Comparison of ENCODE assay signal across 25 cellular contexts in genomic region chr3:195823286-195823685, GRCh38. TPM values are rescaled to one million over a fixed set of nuclear protein-coding genes. Genes with fewer than 3 reads are reported as not detected.
DNase-seq lines count a peak whose midpoint lies in the region; ATAC-seq and TF ChIP-seq lines count a peak whose summit lies in the region.
"Had no signal": no experiment of that assay in that cellular context is flagged by ENCODE, and none has a peak within 500 bp of the region (broad histone marks: within the 10 kb centered on the region; RNA-seq: fewer than 3 reads in every experiment).

No MANE protein-coding gene starts in this region.

- H4K20me1 ChIP-seq in mammary epithelial cell (ENCODE audit: insufficient read depth, low read length), result no peaks in the 10 kb centered on the region

- 44% methylated on average over 9 of the region's 10 CpGs for WGBS in mammary epithelial cell (ENCODE audit: low coverage, missing lambda C conversion rate)

- H3K27ac ChIP-seq in mammary epithelial cell (ENCODE audit: insufficient read depth, low read depth, low read length), result no peak overlapping the region
- H3K27ac ChIP-seq: coronary artery had no signal

- peak; percentile 56 for DNase-seq in MCF 10A (ENCODE audit: unreplicated experiment)
- DNase-seq in mammary epithelial cell, result no peak
- peak; percentile 44 for DNase-seq in astrocyte of the hippocampus (ENCODE audit: low read depth, low spot score)
- peak in 2 of 3 donors; percentile 64 to 70 for DNase-seq in mucosa of descending colon
- DNase-seq in NAMALWA (ENCODE audit: low spot score), result no peak
- no peak for DNase-seq in putamen (ENCODE audit: low spot score)
- DNase-seq: activated CD4-positive, alpha-beta T cell treated with anti-CD3 and anti-CD28 coated beads, Interleukin-2, amount 10 ng/mL, durations not matched to agents 7 days and 5 days; AML-193; CD8-positive, alpha-beta memory T cell; Karpas-422; naive thymus-derived CD4-positive, alpha-beta T cell; NCI-H1092; NCI-H187 treated with DMSO at 0.1 percent for 48 hours; NCI-H446; SHP77 treated with DMSO at 0.1 percent for 48 hours; stimulated activated naive CD8-positive, alpha-beta T cell treated with anti-CD3 and anti-CD28 coated beads, Interleukin-15, Interleukin-2, amounts not matched to agents 100 U/mL and 50 U/mL, for 24 hours; T-helper 9 cell had no signal

- dilution Hi-C loops in mammary epithelial cell (cut with HindIII; ENCODE audit: low sequenced_read_pairs), result no loop called here

- H2AFZ ChIP-seq in mammary epithelial cell (ENCODE audit: low read depth, low read length), result no peak overlapping the region

- CTCF ChIA-PET in MCF 10A (lab: Yijun Ruan, JAX) (no interaction called here), mammary epithelial cell (lab: Charles Lee; ENCODE audit: low non-redundant PET) (no interaction called here)

- no TSS peak for BruUV-seq in MCF 10A (replicated peaks; lab: Mats Ljungman, UMichigan)
- BruUV-seq in mammary epithelial cell (replicated peaks; lab: Mats Ljungman, UMichigan), result no TSS peak

- in situ Hi-C loops in mammary epithelial cell (cut with MboI; ENCODE audit: low sequenced_read_pairs in 2 of 2), result no loop called here

- intact Hi-C loops in MCF 10A (cut with micrococcal nuclease) (no loop called here), mammary epithelial cell (cut with micrococcal nuclease) (no loop called here), mucosa of descending colon (cut with DNase I, micrococcal nuclease) (no loop called here)

- ATAC-seq in mucosa of descending colon (peak; percentile 74), GM19395 (IDR thresholded peaks at IDR 0.05; ENCODE audit: unreplicated experiment) (no peak), HG03196 (IDR thresholded peaks at IDR 0.05; ENCODE audit: unreplicated experiment) (no peak)
- ATAC-seq: GM12878; naive thymus-derived CD4-positive, alpha-beta T cell; stimulated activated naive CD8-positive, alpha-beta T cell treated with anti-CD3 and anti-CD28 coated beads, Interleukin-15, Interleukin-2, amounts not matched to agents 100 U/mL and 50 U/mL, for 24 hours had no signal

- no peak overlapping the region for H3K4me2 ChIP-seq in mammary epithelial cell (ENCODE audit: insufficient read depth, low read depth, low read length)

- no peaks in the 10 kb centered on the region for H3K79me2 ChIP-seq in mammary epithelial cell (ENCODE audit: insufficient read depth, low read length)

- POLR2A ChIA-PET in MCF 10A (lab: Yijun Ruan, JAX), result no interaction called here

- H3K4me3 ChIP-seq in mammary epithelial cell (replicated peaks in 1 of 3; ENCODE audit: insufficient read depth in 1 of 3, low read depth in 2 of 3, low read length in 3 of 3), result no peak overlapping the region
- no peak overlapping the region for H3K4me3 ChIP-seq in mucosa of descending colon
- H3K4me3 ChIP-seq: coronary artery, GM12878 had no signal

- TF ChIP-seq CTCF in MCF 10A (IDR thresholded peaks at IDR 0.05; ENCODE audit: unreplicated experiment), result no peak
- TF ChIP-seq CTCF in mammary epithelial cell (conservative IDR thresholded peaks at IDR 0.05 in 1 of 2, IDR thresholded peaks at IDR 0.05 in 1 of 2; ENCODE audit: extremely low read depth in 1 of 2, insufficient read depth in 1 of 2, low read depth in 1 of 2, low read length in 2 of 2), result no peak
- no peak for TF ChIP-seq CTCF in mucosa of descending colon (IDR thresholded peaks at IDR 0.05)

- H3K9me3 ChIP-seq in mammary epithelial cell (replicated peaks; ENCODE audit: insufficient read depth, low read length) (no peaks in the 10 kb centered on the region), mucosa of descending colon (no peaks in the 10 kb centered on the region)

- no peaks in the 10 kb centered on the region for H3K9me3 Mint-ChIP-seq in MCF 10A (ENCODE audit: unreplicated experiment)
- H3K9me3 Mint-ChIP-seq: activated CD4-positive, alpha-beta T cell treated with anti-CD3 and anti-CD28 coated beads, Interleukin-2, amount 10 ng/mL, durations not matched to agents 7 days and 5 days; activated naive CD4-positive, alpha-beta T cell treated with anti-CD3 and anti-CD28 coated beads, Interleukin-2, amount 50 U/mL, for 24 hours; CD8-positive, alpha-beta memory T cell; naive thymus-derived CD4-positive, alpha-beta T cell had no signal

- H3K4me3 Mint-ChIP-seq in MCF 10A (ENCODE audit: unreplicated experiment), result no peak overlapping the region
- H3K4me3 Mint-ChIP-seq: activated CD4-positive, alpha-beta T cell treated with anti-CD3 and anti-CD28 coated beads, Interleukin-2, amount 10 ng/mL, durations not matched to agents 7 days and 5 days; activated naive CD4-positive, alpha-beta T cell treated with anti-CD3 and anti-CD28 coated beads, Interleukin-2, amount 50 U/mL, for 24 hours; CD8-positive, alpha-beta memory T cell had no signal

- H3K4me1 Mint-ChIP-seq in MCF 10A (ENCODE audit: insufficient read depth, unreplicated experiment), result peaks cover 12% of the 10 kb centered on the region
- H3K4me1 Mint-ChIP-seq: activated CD4-positive, alpha-beta T cell treated with anti-CD3 and anti-CD28 coated beads, Interleukin-2, amount 10 ng/mL, durations not matched to agents 7 days and 5 days; activated naive CD4-positive, alpha-beta T cell treated with anti-CD3 and anti-CD28 coated beads, Interleukin-2, amount 50 U/mL, for 24 hours; CD8-positive, alpha-beta memory T cell; naive thymus-derived CD4-positive, alpha-beta T cell had no signal

- peaks cover 4% of the 10 kb centered on the region for H3K36me3 Mint-ChIP-seq in MCF 10A (ENCODE audit: insufficient read depth, unreplicated experiment)
- H3K36me3 Mint-ChIP-seq: activated naive CD4-positive, alpha-beta T cell treated with anti-CD3 and anti-CD28 coated beads, Interleukin-2, amount 50 U/mL, for 24 hours; CD8-positive, alpha-beta memory T cell; naive thymus-derived CD4-positive, alpha-beta T cell had no signal

- H3K27me3 ChIP-seq in mammary epithelial cell (ENCODE audit: insufficient read depth, low read length), result peaks cover 2% of the 10 kb centered on the region

- H3K4me1 ChIP-seq in mammary epithelial cell (ENCODE audit: insufficient read depth, low read length) (peaks cover 3% of the 10 kb centered on the region), mucosa of descending colon (ENCODE audit: low read depth) (peaks cover 8% of the 10 kb centered on the region)

- H3K27ac Mint-ChIP-seq in MCF 10A (ENCODE audit: low read depth, unreplicated experiment), result no peak overlapping the region
- H3K27ac Mint-ChIP-seq: activated CD4-positive, alpha-beta T cell treated with anti-CD3 and anti-CD28 coated beads, Interleukin-2, amount 10 ng/mL, durations not matched to agents 7 days and 5 days; activated naive CD4-positive, alpha-beta T cell treated with anti-CD3 and anti-CD28 coated beads, Interleukin-2, amount 50 U/mL, for 24 hours; CD8-positive, alpha-beta memory T cell; naive thymus-derived CD4-positive, alpha-beta T cell had no signal

- peaks cover 36% of the 10 kb centered on the region for H3K27me3 Mint-ChIP-seq in MCF 10A (ENCODE audit: insufficient read depth, unreplicated experiment)
- H3K27me3 Mint-ChIP-seq: activated naive CD4-positive, alpha-beta T cell treated with anti-CD3 and anti-CD28 coated beads, Interleukin-2, amount 50 U/mL, for 24 hours had no signal

- H3K9ac ChIP-seq in mammary epithelial cell (ENCODE audit: insufficient read depth, low read length), result no peak overlapping the region

- H3K36me3 ChIP-seq in mammary epithelial cell (ENCODE audit: insufficient read depth, low read length) (no peaks in the 10 kb centered on the region), mucosa of descending colon (ENCODE audit: low read depth) (no peaks in the 10 kb centered on the region)

RNA-seq across cellular contexts. Expression of gene MUC4, which starts 11.6 kb away (rescaled TPM):
- total RNA-seq in MCF 10A (2022) (not detected in 2 replicates), mammary epithelial cell (not detected), mucosa of descending colon (100 to 1,000 TPM; 170 to 415 (median 318) TPM)
- polyA plus RNA-seq in mammary epithelial cell, result not detected
- polyA minus RNA-seq in mammary epithelial cell, result not detected
- total RNA-seq: A172, mesenteric fat pad, osteocyte had no signal
- polyA plus RNA-seq: CD8-positive, alpha-beta memory T cell; naive thymus-derived CD4-positive, alpha-beta T cell had no signal

Comparison
In these comparisons a context has a peak if more than half of its experiments do, and no peak if none do; other contexts are left out.
1. DNase-seq: peak in MCF 10A (single experiment), astrocyte of the hippocampus (single experiment) and mucosa of descending colon (2 of 3); none in mammary epithelial cell (single experiment), NAMALWA (single experiment) and putamen (single experiment).
2. RNA of gene MUC4, which starts 11.6 kb away (total RNA-seq): 170 to 415 TPM in mucosa of descending colon; not detected in MCF 10A and not detected in mammary epithelial cell; every median in the first group is over 100 times any median in the second.